ENCODE assay signal across 18 cellular contexts in the genomic region with DNA sequence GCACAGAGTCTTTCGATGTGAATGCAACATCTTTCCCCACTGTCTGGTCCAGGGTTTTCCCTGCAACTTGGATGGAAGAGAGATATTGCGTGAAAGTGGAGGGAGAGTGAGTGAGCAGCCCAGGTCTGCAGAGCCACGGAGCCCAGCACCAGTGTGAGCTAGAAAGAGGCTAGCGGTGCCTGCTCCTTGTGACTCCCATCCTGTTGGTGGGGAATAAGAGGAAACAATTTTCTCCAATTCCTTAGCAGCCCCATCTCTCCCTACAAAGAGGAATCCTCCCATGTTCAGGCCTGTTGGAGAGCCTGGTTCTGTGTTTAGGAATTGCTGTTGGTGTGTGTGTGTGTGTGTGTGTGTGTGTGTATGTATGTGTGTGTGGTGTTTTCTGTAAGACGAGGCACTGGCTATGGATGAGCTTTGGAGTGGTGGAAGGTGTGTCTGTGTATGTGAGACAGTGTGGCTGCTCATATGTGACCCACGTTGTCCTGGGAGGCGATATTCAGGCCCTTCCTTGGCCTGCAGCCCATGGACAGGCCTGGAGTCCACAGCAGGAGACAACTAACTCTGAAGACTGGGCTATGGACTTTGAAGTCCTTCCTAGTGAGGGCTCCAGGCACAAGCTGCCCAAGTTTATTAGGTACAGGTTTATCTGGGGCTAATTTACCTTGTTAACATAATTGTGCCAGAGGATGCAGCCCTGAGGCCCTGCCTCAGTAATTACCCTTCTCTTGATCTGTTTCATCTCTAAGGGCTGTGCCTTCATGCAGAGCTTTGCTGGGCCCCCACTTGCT.
DNase-seq lines count a peak whose midpoint lies in the region; ATAC-seq and TF ChIP-seq lines count a peak whose summit lies in the region.
"Had no signal": no experiment of that assay in that cellular context is flagged by ENCODE, and none has a peak within 500 bp of the region (broad histone marks: within the 10 kb centered on the region; RNA-seq: fewer than 3 reads in every experiment).

No MANE protein-coding gene starts in this region.

- H3K4me1 ChIP-seq in Peyer's patch (peaks cover 0 to 6% (median under 1%) of the 10 kb centered on the region in 4 donors), mammary epithelial cell (ENCODE audit: insufficient read depth, low read length) (peaks cover 40% of the 10 kb centered on the region)

- no peak for ATAC-seq in HG03565 (IDR thresholded peaks at IDR 0.05; ENCODE audit: unreplicated experiment)
- ATAC-seq: HCT116 had no signal

- in situ Hi-C loops in mammary epithelial cell (cut with MboI; ENCODE audit: low sequenced_read_pairs in 2 of 2), result no loop called here

- no peaks in the 10 kb centered on the region for H3K9me3 ChIP-seq in Peyer's patch
- no peaks in the 10 kb centered on the region for H3K9me3 ChIP-seq in mammary epithelial cell (replicated peaks; ENCODE audit: insufficient read depth, low read length)

- no peak overlapping the region for H3K4me3 ChIP-seq in Peyer's patch
- H3K4me3 ChIP-seq in mammary epithelial cell (replicated peaks in 1 of 3; ENCODE audit: insufficient read depth in 1 of 3, low read depth in 2 of 3, low read length in 3 of 3), result no peak overlapping the region
- H3K4me3 ChIP-seq in skin epidermis, result no peak overlapping the region
- H3K4me3 ChIP-seq: SK-N-MC had no signal

- no peaks in the 10 kb centered on the region for H4K20me1 ChIP-seq in mammary epithelial cell (ENCODE audit: insufficient read depth, low read length)

- no peak for TF ChIP-seq POLR2A in Peyer's patch (IDR thresholded peaks at IDR 0.05)

- CTCF ChIA-PET in mammary epithelial cell (lab: Charles Lee; ENCODE audit: low non-redundant PET), result no interaction called here

- dilution Hi-C loops in mammary epithelial cell (cut with HindIII; ENCODE audit: low sequenced_read_pairs), result loop anchor here (5.0 kb wide), 2 partner anchors 49 to 91 kb away; no protein-coding TSS in a partner anchor

- intact Hi-C loops in mammary epithelial cell (cut with micrococcal nuclease), result no loop called here

- H3K27me3 ChIP-seq in Peyer's patch (no peaks in the 10 kb centered on the region), mammary epithelial cell (ENCODE audit: insufficient read depth, low read length) (no peaks in the 10 kb centered on the region)

- H3K4me2 ChIP-seq in mammary epithelial cell (ENCODE audit: insufficient read depth, low read depth, low read length), result no peak overlapping the region

- H3K27ac ChIP-seq in Peyer's patch (peak overlapping the region in 3 of 4 donors; percentile 20 to 65 (median 62)), mammary epithelial cell (ENCODE audit: insufficient read depth, low read depth, low read length) (no peak overlapping the region), skin epidermis (peak overlapping the region in 18 of 21 experiments; percentile 13 to 87 (median 67))
- H3K27ac ChIP-seq: SK-N-MC had no signal

- peak overlapping the region; percentile 23 for H2AFZ ChIP-seq in mammary epithelial cell (ENCODE audit: low read depth, low read length)

- H3K79me2 ChIP-seq in mammary epithelial cell (ENCODE audit: insufficient read depth, low read length), result no peaks in the 10 kb centered on the region

- no peak overlapping the region for H3K9ac ChIP-seq in mammary epithelial cell (ENCODE audit: insufficient read depth, low read length)

- WGBS in mammary epithelial cell (ENCODE audit: low coverage, missing lambda C conversion rate), result 51% methylated on average over 7 of the region's 7 CpGs

- BruUV-seq in mammary epithelial cell (replicated peaks; lab: Mats Ljungman, UMichigan), result no TSS peak

- TF ChIP-seq CTCF in Peyer's patch (IDR thresholded peaks at IDR 0.05) (no peak), mammary epithelial cell (conservative IDR thresholded peaks at IDR 0.05 in 1 of 2, IDR thresholded peaks at IDR 0.05 in 1 of 2; ENCODE audit: extremely low read depth in 1 of 2, insufficient read depth in 1 of 2, low read depth in 1 of 2, low read length in 2 of 2) (no peak)

- H3K36me3 ChIP-seq in Peyer's patch (no peaks in the 10 kb centered on the region), mammary epithelial cell (ENCODE audit: insufficient read depth, low read length) (no peaks in the 10 kb centered on the region)

- DNase-seq in Peyer's patch (no peak), mammary epithelial cell (no peak), islet precursor cell (peak; percentile 82), ecto neural progenitor cell (ENCODE audit: low spot score) (no peak), iPS-NIHi7 (ENCODE audit: extremely low spot score) (no peak)
- DNase-seq in activated T-cell treated with anti-CD3 and anti-CD28 coated beads, Interleukin-2, amount 50 U/mL, for 1 hour, result no peak
- DNase-seq: activated CD4-positive, alpha-beta T cell treated with anti-CD3 and anti-CD28 coated beads for 4 hours; activated T-cell treated with anti-CD3 and anti-CD28 coated beads for 4 hours; CD4-positive, alpha-beta T cell; DMS79 treated with DMSO at 0.1 percent for 48 hours; hippocampal formation; kidney glomerular epithelial cell; NCI-H2171 treated with DMSO at 0.1 percent for 48 hours; NCI-H774 had no signal
